8 cellular contexts compared by ENCODE assay signal in the genomic region with DNA sequence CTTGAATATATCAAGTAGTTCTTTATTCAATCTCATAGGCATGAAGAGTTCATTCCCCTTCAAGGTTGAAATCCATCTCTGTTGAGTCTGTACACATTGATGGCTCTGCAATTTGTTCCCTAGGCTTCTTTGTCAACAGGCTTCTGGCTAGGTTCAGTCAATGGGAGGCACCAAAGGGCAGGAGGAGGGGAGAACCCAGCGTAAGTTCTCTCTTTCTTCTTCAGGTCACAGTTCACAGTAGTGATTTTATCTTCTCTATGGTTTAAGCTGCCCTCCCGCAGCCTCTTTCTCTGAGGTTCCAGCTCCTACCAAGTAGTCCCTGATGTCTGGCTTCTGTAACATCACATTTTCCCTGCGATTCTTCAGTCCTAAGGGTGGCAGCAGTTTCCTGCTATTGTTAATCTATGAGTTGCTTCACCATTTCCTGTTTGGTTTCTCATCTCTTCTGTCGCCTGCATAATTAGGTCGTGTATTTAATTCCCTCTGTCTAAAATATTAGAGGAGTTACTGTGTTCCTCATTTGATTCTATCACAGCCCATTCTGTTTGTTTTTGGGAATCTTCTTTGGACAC.
DNase-seq lines count a peak whose midpoint lies in the region; ATAC-seq and TF ChIP-seq lines count a peak whose summit lies in the region.

No MANE protein-coding gene starts in this region.

- H3K4me1 Mint-ChIP-seq in nephron progenitor cell, result peaks cover 13% of the 10 kb centered on the region

- ATAC-seq in DND-41 (ENCODE audit: insufficient read depth, low read depth) (peak; percentile 78), GM19463 (IDR thresholded peaks at IDR 0.05; ENCODE audit: unreplicated experiment) (no peak), GM18867 (IDR thresholded peaks at IDR 0.05; ENCODE audit: unreplicated experiment) (no peak)

- no peak overlapping the region for H2AFZ ChIP-seq in DND-41 (ENCODE audit: low read depth, low read length)

- no peaks in the 10 kb centered on the region for H3K9me3 Mint-ChIP-seq in nephron progenitor cell

- H3K4me1 ChIP-seq in DND-41 (ENCODE audit: insufficient read depth, low read length), result peaks cover 7% of the 10 kb centered on the region; the same call in 1 of the 2 replicates

- H4K20me1 ChIP-seq in DND-41 (ENCODE audit: insufficient read depth, low read length), result no peaks in the 10 kb centered on the region

- no peaks in the 10 kb centered on the region for H3K79me2 ChIP-seq in DND-41 (ENCODE audit: insufficient read depth, low read length)

- TF ChIP-seq CTCF in DND-41 (IDR thresholded peaks at IDR 0.05; ENCODE audit: borderline replicate concordance, extremely low read depth, low read length, poor library complexity, severe bottlenecking), result peak; percentile 55
- no peak for TF ChIP-seq CTCF in nephron progenitor cell (IDR thresholded peaks at IDR 0.05)

- H3K4me2 ChIP-seq in DND-41 (ENCODE audit: insufficient read depth, low read length), result no peak overlapping the region

- H3K27me3 Mint-ChIP-seq in nephron progenitor cell (ENCODE audit: low read depth, poor library complexity), result peaks cover 2% of the 10 kb centered on the region

- H3K36me3 ChIP-seq in DND-41 (ENCODE audit: insufficient read depth, low read length), result no peaks in the 10 kb centered on the region

- no peaks in the 10 kb centered on the region for H3K36me3 Mint-ChIP-seq in nephron progenitor cell (ENCODE audit: low read depth)

- H3K9me3 ChIP-seq in DND-41 (ENCODE audit: insufficient read depth, low read length, severe bottlenecking), result no peaks in the 10 kb centered on the region

- H3K27ac ChIP-seq in DND-41 (ENCODE audit: low read length), result no peak overlapping the region

- DNase-seq in DND-41 (peak; percentile 11), MV-4-11 (lab: John Stamatoyannopoulos, UW) (peak; percentile 82), lung microvascular endothelial cell (ENCODE audit: low read depth in 2 of 2) (peak; percentile 76 to 77), DMS114 treated with DMSO at 0.1 percent for 48 hours (lab: John Stamatoyannopoulos, UW; ENCODE audit: unreplicated experiment) (no peak), nephron progenitor cell (no peak)
- DNase-seq in activated naive CD4-positive, alpha-beta T cell treated with anti-CD3 and anti-CD28 coated beads, Interleukin-2, amount 50 U/mL, for 16 hours, result peak; percentile 15

- no peaks in the 10 kb centered on the region for H3K27me3 ChIP-seq in DND-41 (ENCODE audit: insufficient read depth, low read length, poor library complexity)

- no peak overlapping the region for H3K9ac ChIP-seq in DND-41 (ENCODE audit: low read depth, low read length)

- no peak overlapping the region for H3K4me3 Mint-ChIP-seq in nephron progenitor cell

- no peak overlapping the region for H3K27ac Mint-ChIP-seq in nephron progenitor cell

- H3K4me3 ChIP-seq in DND-41 (ENCODE audit: low read depth in 1 of 2, low read length in 2 of 2), result no peak overlapping the region

Comparison
In these comparisons a context has a peak if more than half of its experiments do, and no peak if none do; other contexts are left out.
1. DNase-seq: peak in DND-41 (single experiment), MV-4-11 (single experiment), activated naive CD4-positive, alpha-beta T cell treated with anti-CD3 and anti-CD28 coated beads, Interleukin-2, amount 50 U/mL, for 16 hours (single experiment) and lung microvascular endothelial cell (2 of 2); none in DMS114 treated with DMSO at 0.1 percent for 48 hours (single experiment) and nephron progenitor cell (single experiment).